In genomic region chr13:80989241-80989640, GRCh38 we compare ENCODE assay signal across 27 cellular contexts.
"Had no signal": no experiment of that assay in that cellular context is flagged by ENCODE, and none has a peak within 500 bp of the region (broad histone marks: within the 10 kb centered on the region; RNA-seq: fewer than 3 reads in every experiment).

No MANE protein-coding gene starts in this region.

- ATAC-seq: mucosa of descending colon; natural killer cell treated with Interleukin-12 subunit alpha and Interleukin-12 subunit beta and Interleukin-15 and Interleukin-18, amount 100 ng/mL, for 72 hours; right lobe of liver; stimulated activated memory B cell treated with anti-CD40 and anti-IgM and Interleukin-4, amounts not matched to agents 10 μg/mL and 1 μg/mL and 100 μg/mL, for 72 hours; stimulated activated naive CD8-positive, alpha-beta T cell treated with anti-CD3 and anti-CD28 coated beads, Interleukin-15, amount 100 ng/mL, for 72 hours had no signal

- H3K36me3 ChIP-seq: breast epithelium, left ventricle myocardium inferior, right lobe of liver, upper lobe of left lung had no signal

- H3K4me3 ChIP-seq: left ventricle myocardium inferior, lung, mucosa of descending colon, right lobe of liver, upper lobe of left lung had no signal

- H3K4me1 ChIP-seq: breast epithelium, right lobe of liver, upper lobe of left lung had no signal

- H3K27me3 ChIP-seq: breast epithelium, right lobe of liver, upper lobe of left lung had no signal

- DNase-seq: activated CD4-positive, alpha-beta T cell treated with anti-CD3 and anti-CD28 coated beads for 4 hours; activated CD4-positive, alpha-beta T cell treated with anti-CD3 and anti-CD28 coated beads, Interleukin-2, amount 50 U/mL, for 48 hours; activated CD8-positive, alpha-beta memory T cell treated with anti-CD3 and anti-CD28 coated beads, Interleukin-2, amount 50 U/mL, for 4 hours; activated gamma-delta T cell; activated naive CD4-positive, alpha-beta T cell treated with anti-CD3 and anti-CD28 coated beads, Interleukin-2, amount 10 ng/mL, durations not matched to agents 7 days and 5 days; activated naive CD8-positive, alpha-beta T cell treated with anti-CD3 and anti-CD28 coated beads, Interleukin-2, amount 10 ng/mL, durations not matched to agents 7 days and 5 days; activated T-cell treated with anti-CD3 and anti-CD28 coated beads, Interleukin-2, amount 50 U/mL, for 1 hour; amniotic stem cell; central memory CD4-positive, alpha-beta T cell; dermis blood vessel endothelial cell; effector CD8-positive, alpha-beta T cell; islet precursor cell; left ventricle myocardium inferior; mucosa of descending colon; right lobe of liver; small intestine; stimulated activated CD4-positive, alpha-beta T cell treated with anti-CD3 and anti-CD28 coated beads, Interleukin-4, amount 100 ng/mL, for 4 hours; stimulated activated CD8-positive, alpha-beta memory T cell treated with anti-CD3 and anti-CD28 coated beads, Interleukin-4, amount 100 ng/mL, for 48 hours; stimulated activated naive CD8-positive, alpha-beta T cell treated with anti-CD3 and anti-CD28 coated beads, Interleukin-15, amount 100 ng/mL, for 72 hours; T-helper 1 cell; upper lobe of left lung had no signal

- H3K27ac ChIP-seq: breast epithelium, epithelial cell of prostate, left ventricle myocardium inferior, right lobe of liver, upper lobe of left lung, VCaP had no signal

- H3K9me3 ChIP-seq: mucosa of descending colon, right lobe of liver, upper lobe of left lung had no signal
